15 cellular contexts compared by ENCODE assay signal in genomic region chr4:53937918-53938317, GRCh38.
DNase-seq lines count a peak whose midpoint lies in the region; ATAC-seq and TF ChIP-seq lines count a peak whose summit lies in the region.
"Had no signal": no experiment of that assay in that cellular context is flagged by ENCODE, and none has a peak within 500 bp of the region (broad histone marks: within the 10 kb centered on the region; RNA-seq: fewer than 3 reads in every experiment).

No MANE protein-coding gene starts in this region.

- H3K9me3 ChIP-seq in GM23248 (ENCODE audit: low read depth), result no peaks in the 10 kb centered on the region

- H2AFZ ChIP-seq in GM23248, result no peak overlapping the region

- TF ChIP-seq CTCF in foreskin fibroblast (IDR thresholded peaks at IDR 0.05; ENCODE audit: low read depth, low read length), result no peak

- H3K36me3 ChIP-seq in GM23248 (ENCODE audit: low read depth), result no peaks in the 10 kb centered on the region
- H3K36me3 ChIP-seq: heart left ventricle had no signal

- no peaks in the 10 kb centered on the region for H4K20me1 ChIP-seq in GM23248 (ENCODE audit: insufficient read depth)

- H3K36me3 Mint-ChIP-seq in activated T-cell treated with anti-CD3 and anti-CD28 coated beads, Interleukin-2, amount 50 U/mL, for 72 hours (ENCODE audit: insufficient read depth in 2 of 2), result peaks cover 2 to 5% of the 10 kb centered on the region in 2 donors
- peaks cover 3% of the 10 kb centered on the region for H3K36me3 Mint-ChIP-seq in activated naive CD8-positive, alpha-beta T cell treated with anti-CD3 and anti-CD28 coated beads for 36 hours
- H3K36me3 Mint-ChIP-seq in activated T-helper 1 cell treated with anti-CD3 and anti-CD28 coated beads, Interleukin-12 subunit alpha, Interleukin-12 subunit beta, Interleukin-2, Interleukin-4 antibody, amounts not matched to agents 30 ng/mL and 10 ng/mL and 1 ng/mL, durations not matched to agents 14 hours and 24 hours and 36 hours (ENCODE audit: low read depth), result no peaks in the 10 kb centered on the region

- 10 to 12% methylated on average over 7 of the region's 7 CpGs for WGBS in GM23248 (ENCODE audit: low coverage in 1 of 2, low lambda C conversion rate in 2 of 2, missing lambda C conversion rate in 2 of 2), 2 experiments

- H3K4me1 Mint-ChIP-seq in activated T-cell treated with anti-CD3 and anti-CD28 coated beads, Interleukin-2, amount 50 U/mL, for 72 hours (ENCODE audit: low read depth), result no peaks in the 10 kb centered on the region
- no peaks in the 10 kb centered on the region for H3K4me1 Mint-ChIP-seq in activated naive CD8-positive, alpha-beta T cell treated with anti-CD3 and anti-CD28 coated beads for 36 hours
- H3K4me1 Mint-ChIP-seq in activated T-helper 1 cell treated with anti-CD3 and anti-CD28 coated beads, Interleukin-12 subunit alpha, Interleukin-12 subunit beta, Interleukin-2, Interleukin-4 antibody, amounts not matched to agents 30 ng/mL and 10 ng/mL and 1 ng/mL, durations not matched to agents 14 hours and 24 hours and 36 hours (ENCODE audit: low read depth), result no peaks in the 10 kb centered on the region
- H3K4me1 Mint-ChIP-seq: stimulated activated naive CD8-positive, alpha-beta T cell treated with anti-CD3 and anti-CD28 coated beads, Interleukin-15, amount 100 ng/mL, for 72 hours had no signal

- H3K4me2 ChIP-seq in GM23248 (ENCODE audit: unreplicated experiment), result peak overlapping the region; percentile 55

- H3K4me1 ChIP-seq in GM23248 (ENCODE audit: insufficient read depth), result peaks cover 43% of the 10 kb centered on the region
- H3K4me1 ChIP-seq: heart left ventricle had no signal

- H3K4me3 ChIP-seq in GM23248 (no peak overlapping the region), foreskin fibroblast (ENCODE audit: low read depth in 1 of 2, low read length in 2 of 2) (no peak overlapping the region)
- H3K4me3 ChIP-seq: heart left ventricle had no signal

- no peaks in the 10 kb centered on the region for H3K9me2 ChIP-seq in GM23248 (ENCODE audit: insufficient read depth)

- H3K9ac ChIP-seq in GM23248, result peak overlapping the region; percentile 45

- H3F3A ChIP-seq in GM23248 (ENCODE audit: insufficient read depth), result peaks cover 34% of the 10 kb centered on the region

- no peak overlapping the region for H3K4me3 Mint-ChIP-seq in activated T-cell treated with anti-CD3 and anti-CD28 coated beads, Interleukin-2, amount 50 U/mL, for 72 hours
- no peak overlapping the region for H3K4me3 Mint-ChIP-seq in activated naive CD8-positive, alpha-beta T cell treated with anti-CD3 and anti-CD28 coated beads for 36 hours
- no peak overlapping the region for H3K4me3 Mint-ChIP-seq in activated T-helper 1 cell treated with anti-CD3 and anti-CD28 coated beads, Interleukin-12 subunit alpha, Interleukin-12 subunit beta, Interleukin-2, Interleukin-4 antibody, amounts not matched to agents 30 ng/mL and 10 ng/mL and 1 ng/mL, durations not matched to agents 14 hours and 24 hours and 36 hours
- H3K4me3 Mint-ChIP-seq: CD8-positive, alpha-beta T cell; stimulated activated naive CD8-positive, alpha-beta T cell treated with anti-CD3 and anti-CD28 coated beads, Interleukin-15, amount 100 ng/mL, for 72 hours had no signal

- no peaks in the 10 kb centered on the region for H3K79me2 ChIP-seq in GM23248 (ENCODE audit: insufficient read depth)

- no peaks in the 10 kb centered on the region for H3K27me3 ChIP-seq in GM23248 (replicated peaks; ENCODE audit: insufficient read depth)
- H3K27me3 ChIP-seq: heart left ventricle had no signal

- H3K27me3 Mint-ChIP-seq in activated T-cell treated with anti-CD3 and anti-CD28 coated beads, Interleukin-2, amount 50 U/mL, for 72 hours (ENCODE audit: low read depth), result no peaks in the 10 kb centered on the region
- H3K27me3 Mint-ChIP-seq in activated naive CD8-positive, alpha-beta T cell treated with anti-CD3 and anti-CD28 coated beads for 36 hours, result no peaks in the 10 kb centered on the region
- peaks cover under 1% of the 10 kb centered on the region for H3K27me3 Mint-ChIP-seq in activated T-helper 1 cell treated with anti-CD3 and anti-CD28 coated beads, Interleukin-12 subunit alpha, Interleukin-12 subunit beta, Interleukin-2, Interleukin-4 antibody, amounts not matched to agents 30 ng/mL and 10 ng/mL and 1 ng/mL, durations not matched to agents 14 hours and 24 hours and 36 hours (ENCODE audit: insufficient read depth)
- H3K27me3 Mint-ChIP-seq: stimulated activated naive CD8-positive, alpha-beta T cell treated with anti-CD3 and anti-CD28 coated beads, Interleukin-15, amount 100 ng/mL, for 72 hours had no signal

- ATAC-seq in activated T-cell treated with anti-CD3 and anti-CD28 coated beads, Interleukin-2, amount 50 U/mL, for 72 hours (replicated peaks in 1 of 2), result no peak
- ATAC-seq: CD8-positive, alpha-beta T cell; stimulated activated naive CD8-positive, alpha-beta T cell treated with anti-CD3 and anti-CD28 coated beads, Interleukin-15, amount 100 ng/mL, for 72 hours had no signal

- peak; percentile 95 for DNase-seq in GM23248
- DNase-seq in amniotic epithelial cell (ENCODE audit: low read depth), result peak; percentile 95
- peak; percentile 40 to 60 for DNase-seq in foreskin fibroblast
- DNase-seq in smooth muscle cell of the brain vasculature (ENCODE audit: low read depth, low spot score), result peak; percentile 57
- DNase-seq in HuH-7 (ENCODE audit: low spot score), result no peak
- DNase-seq in activated T-cell treated with anti-CD3 and anti-CD28 coated beads, Interleukin-2, amount 50 U/mL, for 72 hours, result no peak
- DNase-seq in activated naive CD8-positive, alpha-beta T cell treated with anti-CD3 and anti-CD28 coated beads for 36 hours, result no peak
- no peak for DNase-seq in activated T-helper 1 cell treated with anti-CD3 and anti-CD28 coated beads, Interleukin-12 subunit alpha, Interleukin-12 subunit beta, Interleukin-2, Interleukin-4 antibody, amounts not matched to agents 30 ng/mL and 10 ng/mL and 1 ng/mL, durations not matched to agents 14 hours and 24 hours and 36 hours (ENCODE audit: low spot score)
- DNase-seq: activated CD4-positive, CD25-positive, alpha-beta regulatory T cell treated with anti-CD3 and anti-CD28 coated beads, Interleukin-2, amount 50 U/mL, for 72 hours; activated naive CD4-positive, alpha-beta T cell treated with Interleukin-2 at 50 U/mL for 16 hours; CD8-positive, alpha-beta T cell; cerebellar nuclear complex; heart left ventricle; NCI-H2081; stimulated activated naive CD8-positive, alpha-beta T cell treated with anti-CD3 and anti-CD28 coated beads, Interleukin-15, amount 100 ng/mL, for 72 hours had no signal

- intact Hi-C loops in activated T-helper 1 cell treated with anti-CD3 and anti-CD28 coated beads, Interleukin-12 subunit alpha, Interleukin-12 subunit beta, Interleukin-2, Interleukin-4 antibody, amounts not matched to agents 30 ng/mL and 10 ng/mL and 1 ng/mL, durations not matched to agents 14 hours and 24 hours and 36 hours (cut with micrococcal nuclease), result no loop called here

- H3K27ac Mint-ChIP-seq in activated T-cell treated with anti-CD3 and anti-CD28 coated beads, Interleukin-2, amount 50 U/mL, for 72 hours, result no peak overlapping the region
- no peak overlapping the region for H3K27ac Mint-ChIP-seq in activated naive CD8-positive, alpha-beta T cell treated with anti-CD3 and anti-CD28 coated beads for 36 hours
- no peak overlapping the region for H3K27ac Mint-ChIP-seq in activated T-helper 1 cell treated with anti-CD3 and anti-CD28 coated beads, Interleukin-12 subunit alpha, Interleukin-12 subunit beta, Interleukin-2, Interleukin-4 antibody, amounts not matched to agents 30 ng/mL and 10 ng/mL and 1 ng/mL, durations not matched to agents 14 hours and 24 hours and 36 hours
- H3K27ac Mint-ChIP-seq: CD8-positive, alpha-beta T cell; stimulated activated naive CD8-positive, alpha-beta T cell treated with anti-CD3 and anti-CD28 coated beads, Interleukin-15, amount 100 ng/mL, for 72 hours had no signal

- in situ Hi-C loops in GM23248 (cut with MboI), result no loop called here

- peaks cover 4 to 6% of the 10 kb centered on the region in 2 donors for H3K9me3 Mint-ChIP-seq in activated T-cell treated with anti-CD3 and anti-CD28 coated beads, Interleukin-2, amount 50 U/mL, for 72 hours
- H3K9me3 Mint-ChIP-seq in activated naive CD8-positive, alpha-beta T cell treated with anti-CD3 and anti-CD28 coated beads for 36 hours, result peaks cover 5% of the 10 kb centered on the region
- peaks cover 6% of the 10 kb centered on the region for H3K9me3 Mint-ChIP-seq in activated T-helper 1 cell treated with anti-CD3 and anti-CD28 coated beads, Interleukin-12 subunit alpha, Interleukin-12 subunit beta, Interleukin-2, Interleukin-4 antibody, amounts not matched to agents 30 ng/mL and 10 ng/mL and 1 ng/mL, durations not matched to agents 14 hours and 24 hours and 36 hours
- H3K9me3 Mint-ChIP-seq: CD8-positive, alpha-beta T cell had no signal

- H3K27ac ChIP-seq in GM23248, result peak overlapping the region; percentile 58
- H3K27ac ChIP-seq: heart left ventricle had no signal

Comparison
In these comparisons a context has a peak if more than half of its experiments do, and no peak if none do; other contexts are left out.
1. DNase-seq: peak in GM23248 (single experiment), amniotic epithelial cell (single experiment), foreskin fibroblast (2 of 2) and smooth muscle cell of the brain vasculature (single experiment); none in HuH-7 (single experiment), activated T-cell treated with anti-CD3 and anti-CD28 coated beads, Interleukin-2, amount 50 U/mL, for 72 hours (0 of 2), activated naive CD8-positive, alpha-beta T cell treated with anti-CD3 and anti-CD28 coated beads for 36 hours (single experiment) and activated T-helper 1 cell treated with anti-CD3 and anti-CD28 coated beads, Interleukin-12 subunit alpha, Interleukin-12 subunit beta, Interleukin-2, Interleukin-4 antibody, amounts not matched to agents 30 ng/mL and 10 ng/mL and 1 ng/mL, durations not matched to agents 14 hours and 24 hours and 36 hours (single experiment).